ENCODE assay signal across 21 cellular contexts in genomic region chr13:52751196-52751595, GRCh38. TPM values are rescaled to one million over a fixed set of nuclear protein-coding genes. Genes with fewer than 3 reads are reported as not detected.
"Had no signal": no experiment of that assay in that cellular context is flagged by ENCODE, and none has a peak within 500 bp of the region (broad histone marks: within the 10 kb centered on the region; RNA-seq: fewer than 3 reads in every experiment).

No MANE protein-coding gene starts in this region.

- H3K4me3 Mint-ChIP-seq: activated naive CD4-positive, alpha-beta T cell treated with anti-CD3 and anti-CD28 coated beads, Interleukin-2, amount 50 U/mL, for 24 hours; naive thymus-derived CD4-positive, alpha-beta T cell; neural progenitor cell; stimulated activated naive CD8-positive, alpha-beta T cell treated with anti-CD3 and anti-CD28 coated beads, Interleukin-15, Interleukin-2, amounts not matched to agents 100 ng/mL and 50 ng/mL, for 24 hours had no signal

- H3K27ac Mint-ChIP-seq: activated naive CD4-positive, alpha-beta T cell treated with anti-CD3 and anti-CD28 coated beads, Interleukin-2, amount 50 U/mL, for 24 hours; naive thymus-derived CD4-positive, alpha-beta T cell; neural progenitor cell; stimulated activated naive CD8-positive, alpha-beta T cell treated with anti-CD3 and anti-CD28 coated beads, Interleukin-15, Interleukin-2, amounts not matched to agents 100 ng/mL and 50 ng/mL, for 24 hours had no signal

- H3K9me3 Mint-ChIP-seq: activated naive CD4-positive, alpha-beta T cell treated with anti-CD3 and anti-CD28 coated beads, Interleukin-2, amount 50 U/mL, for 24 hours; neural progenitor cell; stimulated activated naive CD8-positive, alpha-beta T cell treated with anti-CD3 and anti-CD28 coated beads, Interleukin-15, Interleukin-2, amounts not matched to agents 100 ng/mL and 50 ng/mL, for 24 hours had no signal

- ATAC-seq: gastrocnemius medialis; naive thymus-derived CD4-positive, alpha-beta T cell; psoas muscle; right cardiac atrium had no signal

- DNase-seq: activated CD4-positive, alpha-beta T cell treated with anti-CD3 and anti-CD28 coated beads for 1 hour; activated gamma-delta T cell; adrenal gland; gastrocnemius medialis; head of caudate nucleus; mesenchymal stem cell; naive thymus-derived CD4-positive, alpha-beta T cell; psoas muscle; right cardiac atrium; stimulated activated CD4-positive, alpha-beta T cell treated with anti-CD3 and anti-CD28 coated beads, Interleukin-2, amount 100 ng/mL, for 24 hours; T1000; uterus had no signal

- H3K27me3 ChIP-seq: adrenal gland, gastrocnemius medialis, neural progenitor cell, tibial nerve, uterus had no signal

- H3K36me3 Mint-ChIP-seq: activated naive CD4-positive, alpha-beta T cell treated with anti-CD3 and anti-CD28 coated beads, Interleukin-2, amount 50 U/mL, for 24 hours; naive thymus-derived CD4-positive, alpha-beta T cell; neural progenitor cell had no signal

- H3K4me3 ChIP-seq: adrenal gland, gastrocnemius medialis, neural progenitor cell, psoas muscle, tibial nerve, uterus had no signal

- H3K36me3 ChIP-seq: adrenal gland, gastrocnemius medialis, neural progenitor cell, tibial nerve, uterus had no signal

- H3K4me1 Mint-ChIP-seq: activated naive CD4-positive, alpha-beta T cell treated with anti-CD3 and anti-CD28 coated beads, Interleukin-2, amount 50 U/mL, for 24 hours; naive thymus-derived CD4-positive, alpha-beta T cell; neural progenitor cell had no signal

RNA-seq across cellular contexts. Expression of gene CNMD, which starts 11.6 kb away (rescaled TPM):
- total RNA-seq: adrenal gland; cardiac septum; dermis microvascular lymphatic vessel endothelial cell; gastrocnemius medialis; liver; naive thymus-derived CD4-positive, alpha-beta T cell; osteocyte; psoas muscle; right cardiac atrium; T-helper 1 cell treated with Interleukin-12 subunit alpha and Interleukin-12 subunit beta and Interleukin-4 antibody, amounts not matched to agents 30 ng/mL and 1 ng/mL, for 36 hours; tibial nerve; uterus had no signal
